Comparison of ENCODE assay signal across 1 cellular context in the genomic region with DNA sequence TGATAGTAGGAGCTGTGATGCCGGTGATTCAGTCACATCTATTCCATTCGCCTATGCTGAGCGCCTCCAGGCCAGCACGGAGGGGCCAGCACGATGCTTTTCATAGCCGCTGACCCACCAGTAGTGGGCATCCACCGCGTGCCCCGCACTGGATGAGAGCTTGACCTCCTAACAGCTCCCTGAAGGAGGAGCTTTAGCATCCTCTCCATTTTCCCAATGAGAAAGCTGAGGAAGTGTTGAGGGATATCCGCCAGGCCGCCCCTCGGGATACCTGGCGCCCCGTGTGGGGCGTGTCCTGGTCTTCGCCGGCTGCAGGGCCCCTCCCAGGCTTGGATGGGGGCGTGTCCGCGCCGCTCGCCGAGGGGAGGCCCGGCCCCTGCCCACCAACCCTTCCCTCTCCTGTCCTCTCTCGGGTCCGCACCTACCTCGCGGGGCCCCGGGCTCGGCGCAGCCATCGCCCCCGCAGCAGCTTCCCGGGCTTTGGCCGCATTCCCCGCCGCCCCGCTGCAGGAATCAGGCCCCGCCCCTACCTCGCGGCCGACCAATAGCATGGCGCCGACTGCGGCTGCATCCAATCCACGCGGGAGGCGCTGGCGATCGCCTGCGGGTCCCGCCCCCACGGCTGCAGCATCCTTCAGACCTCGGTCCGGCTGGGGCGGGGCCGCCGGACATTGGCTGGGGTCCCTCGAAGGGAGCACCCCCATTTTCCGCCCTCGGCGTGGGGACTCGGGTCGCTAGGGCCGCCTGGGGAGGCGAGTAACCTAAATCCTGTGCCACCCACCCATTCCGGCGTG.
A peak's percentile ranks its signal among the peaks of the same experiment; 100 is the strongest.
TF ChIP-seq lines count a peak whose summit lies in the region.

A gene with protein sequence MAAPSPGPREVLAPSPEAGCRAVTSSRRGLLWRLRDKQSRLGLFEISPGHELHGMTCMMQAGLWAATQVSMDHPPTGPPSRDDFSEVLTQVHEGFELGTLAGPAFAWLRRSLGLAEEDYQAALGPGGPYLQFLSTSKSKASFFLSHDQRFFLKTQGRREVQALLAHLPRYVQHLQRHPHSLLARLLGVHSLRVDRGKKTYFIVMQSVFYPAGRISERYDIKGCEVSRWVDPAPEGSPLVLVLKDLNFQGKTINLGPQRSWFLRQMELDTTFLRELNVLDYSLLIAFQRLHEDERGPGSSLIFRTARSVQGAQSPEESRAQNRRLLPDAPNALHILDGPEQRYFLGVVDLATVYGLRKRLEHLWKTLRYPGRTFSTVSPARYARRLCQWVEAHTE (minus strand): TSS at position 480 of the 794 bp plus-strand sequence. CDS start 25 bp downstream, at position 455.

TF ChIP-seq in K562, 482 proteins besides CTCF, POLR2A, EP300 and RAD21 (continued from another document and continues in another):
- TF ChIP-seq, protein P1, sequence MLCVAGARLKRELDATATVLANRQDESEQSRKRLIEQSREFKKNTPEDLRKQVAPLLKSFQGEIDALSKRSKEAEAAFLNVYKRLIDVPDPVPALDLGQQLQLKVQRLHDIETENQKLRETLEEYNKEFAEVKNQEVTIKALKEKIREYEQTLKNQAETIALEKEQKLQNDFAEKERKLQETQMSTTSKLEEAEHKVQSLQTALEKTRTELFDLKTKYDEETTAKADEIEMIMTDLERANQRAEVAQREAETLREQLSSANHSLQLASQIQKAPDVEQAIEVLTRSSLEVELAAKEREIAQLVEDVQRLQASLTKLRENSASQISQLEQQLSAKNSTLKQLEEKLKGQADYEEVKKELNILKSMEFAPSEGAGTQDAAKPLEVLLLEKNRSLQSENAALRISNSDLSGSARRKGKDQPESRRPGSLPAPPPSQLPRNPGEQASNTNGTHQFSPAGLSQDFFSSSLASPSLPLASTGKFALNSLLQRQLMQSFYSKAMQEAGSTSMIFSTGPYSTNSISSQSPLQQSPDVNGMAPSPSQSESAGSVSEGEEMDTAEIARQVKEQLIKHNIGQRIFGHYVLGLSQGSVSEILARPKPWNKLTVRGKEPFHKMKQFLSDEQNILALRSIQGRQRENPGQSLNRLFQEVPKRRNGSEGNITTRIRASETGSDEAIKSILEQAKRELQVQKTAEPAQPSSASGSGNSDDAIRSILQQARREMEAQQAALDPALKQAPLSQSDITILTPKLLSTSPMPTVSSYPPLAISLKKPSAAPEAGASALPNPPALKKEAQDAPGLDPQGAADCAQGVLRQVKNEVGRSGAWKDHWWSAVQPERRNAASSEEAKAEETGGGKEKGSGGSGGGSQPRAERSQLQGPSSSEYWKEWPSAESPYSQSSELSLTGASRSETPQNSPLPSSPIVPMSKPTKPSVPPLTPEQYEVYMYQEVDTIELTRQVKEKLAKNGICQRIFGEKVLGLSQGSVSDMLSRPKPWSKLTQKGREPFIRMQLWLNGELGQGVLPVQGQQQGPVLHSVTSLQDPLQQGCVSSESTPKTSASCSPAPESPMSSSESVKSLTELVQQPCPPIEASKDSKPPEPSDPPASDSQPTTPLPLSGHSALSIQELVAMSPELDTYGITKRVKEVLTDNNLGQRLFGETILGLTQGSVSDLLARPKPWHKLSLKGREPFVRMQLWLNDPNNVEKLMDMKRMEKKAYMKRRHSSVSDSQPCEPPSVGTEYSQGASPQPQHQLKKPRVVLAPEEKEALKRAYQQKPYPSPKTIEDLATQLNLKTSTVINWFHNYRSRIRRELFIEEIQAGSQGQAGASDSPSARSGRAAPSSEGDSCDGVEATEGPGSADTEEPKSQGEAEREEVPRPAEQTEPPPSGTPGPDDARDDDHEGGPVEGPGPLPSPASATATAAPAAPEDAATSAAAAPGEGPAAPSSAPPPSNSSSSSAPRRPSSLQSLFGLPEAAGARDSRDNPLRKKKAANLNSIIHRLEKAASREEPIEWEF (CRISPR knock-in tag; IDR thresholded peaks at IDR 0.05) = no peak
- no peak for TF ChIP-seq HIVEP1 (CRISPR knock-in tag; IDR thresholded peaks at IDR 0.05)
- no peak for TF ChIP-seq ZNF444 (CRISPR knock-in tag; IDR thresholded peaks at IDR 0.05)
- TF ChIP-seq, protein P2, sequence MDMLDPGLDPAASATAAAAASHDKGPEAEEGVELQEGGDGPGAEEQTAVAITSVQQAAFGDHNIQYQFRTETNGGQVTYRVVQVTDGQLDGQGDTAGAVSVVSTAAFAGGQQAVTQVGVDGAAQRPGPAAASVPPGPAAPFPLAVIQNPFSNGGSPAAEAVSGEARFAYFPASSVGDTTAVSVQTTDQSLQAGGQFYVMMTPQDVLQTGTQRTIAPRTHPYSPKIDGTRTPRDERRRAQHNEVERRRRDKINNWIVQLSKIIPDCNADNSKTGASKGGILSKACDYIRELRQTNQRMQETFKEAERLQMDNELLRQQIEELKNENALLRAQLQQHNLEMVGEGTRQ (CRISPR knock-in tag; IDR thresholded peaks at IDR 0.05) = no peak
- TF ChIP-seq, protein P3, sequence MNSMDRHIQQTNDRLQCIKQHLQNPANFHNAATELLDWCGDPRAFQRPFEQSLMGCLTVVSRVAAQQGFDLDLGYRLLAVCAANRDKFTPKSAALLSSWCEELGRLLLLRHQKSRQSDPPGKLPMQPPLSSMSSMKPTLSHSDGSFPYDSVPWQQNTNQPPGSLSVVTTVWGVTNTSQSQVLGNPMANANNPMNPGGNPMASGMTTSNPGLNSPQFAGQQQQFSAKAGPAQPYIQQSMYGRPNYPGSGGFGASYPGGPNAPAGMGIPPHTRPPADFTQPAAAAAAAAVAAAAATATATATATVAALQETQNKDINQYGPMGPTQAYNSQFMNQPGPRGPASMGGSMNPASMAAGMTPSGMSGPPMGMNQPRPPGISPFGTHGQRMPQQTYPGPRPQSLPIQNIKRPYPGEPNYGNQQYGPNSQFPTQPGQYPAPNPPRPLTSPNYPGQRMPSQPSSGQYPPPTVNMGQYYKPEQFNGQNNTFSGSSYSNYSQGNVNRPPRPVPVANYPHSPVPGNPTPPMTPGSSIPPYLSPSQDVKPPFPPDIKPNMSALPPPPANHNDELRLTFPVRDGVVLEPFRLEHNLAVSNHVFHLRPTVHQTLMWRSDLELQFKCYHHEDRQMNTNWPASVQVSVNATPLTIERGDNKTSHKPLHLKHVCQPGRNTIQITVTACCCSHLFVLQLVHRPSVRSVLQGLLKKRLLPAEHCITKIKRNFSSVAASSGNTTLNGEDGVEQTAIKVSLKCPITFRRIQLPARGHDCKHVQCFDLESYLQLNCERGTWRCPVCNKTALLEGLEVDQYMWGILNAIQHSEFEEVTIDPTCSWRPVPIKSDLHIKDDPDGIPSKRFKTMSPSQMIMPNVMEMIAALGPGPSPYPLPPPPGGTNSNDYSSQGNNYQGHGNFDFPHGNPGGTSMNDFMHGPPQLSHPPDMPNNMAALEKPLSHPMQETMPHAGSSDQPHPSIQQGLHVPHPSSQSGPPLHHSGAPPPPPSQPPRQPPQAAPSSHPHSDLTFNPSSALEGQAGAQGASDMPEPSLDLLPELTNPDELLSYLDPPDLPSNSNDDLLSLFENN (IDR thresholded peaks at IDR 0.05; ENCODE audit: low read depth in 2 of 2, low read length in 2 of 2) = no peak
- TF ChIP-seq, protein P4, sequence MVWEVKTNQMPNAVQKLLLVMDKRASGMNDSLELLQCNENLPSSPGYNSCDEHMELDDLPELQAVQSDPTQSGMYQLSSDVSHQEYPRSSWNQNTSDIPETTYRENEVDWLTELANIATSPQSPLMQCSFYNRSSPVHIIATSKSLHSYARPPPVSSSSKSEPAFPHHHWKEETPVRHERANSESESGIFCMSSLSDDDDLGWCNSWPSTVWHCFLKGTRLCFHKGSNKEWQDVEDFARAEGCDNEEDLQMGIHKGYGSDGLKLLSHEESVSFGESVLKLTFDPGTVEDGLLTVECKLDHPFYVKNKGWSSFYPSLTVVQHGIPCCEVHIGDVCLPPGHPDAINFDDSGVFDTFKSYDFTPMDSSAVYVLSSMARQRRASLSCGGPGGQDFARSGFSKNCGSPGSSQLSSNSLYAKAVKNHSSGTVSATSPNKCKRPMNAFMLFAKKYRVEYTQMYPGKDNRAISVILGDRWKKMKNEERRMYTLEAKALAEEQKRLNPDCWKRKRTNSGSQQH (CRISPR knock-in tag; IDR thresholded peaks at IDR 0.05) = no peak
- no peak for TF ChIP-seq NR2F6 (CRISPR knock-in tag; IDR thresholded peaks at IDR 0.05)
- no peak for TF ChIP-seq ZNF133 (CRISPR knock-in tag; IDR thresholded peaks at IDR 0.05)
- TF ChIP-seq SIRT6 (IDR thresholded peaks at IDR 0.05; ENCODE audit: low read depth, low read length) = no peak
- no peak for TF ChIP-seq ZNF717 (CRISPR knock-in tag; IDR thresholded peaks at IDR 0.05)
- TF ChIP-seq ELF1 (tag; IDR thresholded peaks at IDR 0.05) = no peak
- TF ChIP-seq, protein P5, sequence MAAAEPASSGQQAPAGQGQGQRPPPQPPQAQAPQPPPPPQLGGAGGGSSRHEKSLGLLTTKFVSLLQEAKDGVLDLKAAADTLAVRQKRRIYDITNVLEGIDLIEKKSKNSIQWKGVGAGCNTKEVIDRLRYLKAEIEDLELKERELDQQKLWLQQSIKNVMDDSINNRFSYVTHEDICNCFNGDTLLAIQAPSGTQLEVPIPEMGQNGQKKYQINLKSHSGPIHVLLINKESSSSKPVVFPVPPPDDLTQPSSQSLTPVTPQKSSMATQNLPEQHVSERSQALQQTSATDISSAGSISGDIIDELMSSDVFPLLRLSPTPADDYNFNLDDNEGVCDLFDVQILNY (CRISPR knock-in tag; IDR thresholded peaks at IDR 0.05) = no peak
- TF ChIP-seq ZNF384 (IDR thresholded peaks at IDR 0.05; ENCODE audit: low read depth, low read length) = no peak
- TF ChIP-seq, protein P6, sequence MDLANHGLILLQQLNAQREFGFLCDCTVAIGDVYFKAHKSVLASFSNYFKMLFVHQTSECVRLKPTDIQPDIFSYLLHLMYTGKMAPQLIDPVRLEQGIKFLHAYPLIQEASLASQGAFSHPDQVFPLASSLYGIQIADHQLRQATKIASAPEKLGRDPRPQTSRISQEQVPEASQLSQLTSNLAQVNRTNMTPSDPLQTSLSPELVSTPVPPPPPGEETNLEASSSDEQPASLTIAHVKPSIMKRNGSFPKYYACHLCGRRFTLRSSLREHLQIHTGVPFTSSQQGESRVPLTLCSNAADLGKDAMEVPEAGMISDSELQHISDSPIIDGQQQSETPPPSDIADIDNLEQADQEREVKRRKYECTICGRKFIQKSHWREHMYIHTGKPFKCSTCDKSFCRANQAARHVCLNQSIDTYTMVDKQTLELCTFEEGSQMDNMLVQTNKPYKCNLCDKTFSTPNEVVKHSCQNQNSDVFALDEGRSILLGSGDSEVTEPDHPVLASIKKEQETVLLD (IDR thresholded peaks at IDR 0.05) = no peak
- no peak for TF ChIP-seq POU5F1 (IDR thresholded peaks at IDR 0.05; ENCODE audit: borderline replicate concordance, low read depth, low read length, partially characterized antibody)
- TF ChIP-seq ZNF212 (CRISPR knock-in tag; IDR thresholded peaks at IDR 0.05) = no peak
- TF ChIP-seq KLF13 (tag; IDR thresholded peaks at IDR 0.05; ENCODE audit: borderline replicate concordance, low read depth) = peak; percentile 73; the same call in 1 of the 2 replicates
- TF ChIP-seq, protein P7, sequence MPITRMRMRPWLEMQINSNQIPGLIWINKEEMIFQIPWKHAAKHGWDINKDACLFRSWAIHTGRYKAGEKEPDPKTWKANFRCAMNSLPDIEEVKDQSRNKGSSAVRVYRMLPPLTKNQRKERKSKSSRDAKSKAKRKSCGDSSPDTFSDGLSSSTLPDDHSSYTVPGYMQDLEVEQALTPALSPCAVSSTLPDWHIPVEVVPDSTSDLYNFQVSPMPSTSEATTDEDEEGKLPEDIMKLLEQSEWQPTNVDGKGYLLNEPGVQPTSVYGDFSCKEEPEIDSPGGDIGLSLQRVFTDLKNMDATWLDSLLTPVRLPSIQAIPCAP (CRISPR knock-in tag; IDR thresholded peaks at IDR 0.05; ENCODE audit: borderline replicate concordance) = 0 out of 2 replicates have a peak, but pooled peaks have one; percentile 68
- no peak for TF ChIP-seq SNIP1 (IDR thresholded peaks at IDR 0.05; ENCODE audit: low read depth)
- no peak for TF ChIP-seq ZNF589 (CRISPR knock-in tag; IDR thresholded peaks at IDR 0.05; ENCODE audit: low read depth)
- no peak for TF ChIP-seq KLF6 (CRISPR knock-in tag; IDR thresholded peaks at IDR 0.05; ENCODE audit: borderline replicate concordance)
- TF ChIP-seq, protein P8, sequence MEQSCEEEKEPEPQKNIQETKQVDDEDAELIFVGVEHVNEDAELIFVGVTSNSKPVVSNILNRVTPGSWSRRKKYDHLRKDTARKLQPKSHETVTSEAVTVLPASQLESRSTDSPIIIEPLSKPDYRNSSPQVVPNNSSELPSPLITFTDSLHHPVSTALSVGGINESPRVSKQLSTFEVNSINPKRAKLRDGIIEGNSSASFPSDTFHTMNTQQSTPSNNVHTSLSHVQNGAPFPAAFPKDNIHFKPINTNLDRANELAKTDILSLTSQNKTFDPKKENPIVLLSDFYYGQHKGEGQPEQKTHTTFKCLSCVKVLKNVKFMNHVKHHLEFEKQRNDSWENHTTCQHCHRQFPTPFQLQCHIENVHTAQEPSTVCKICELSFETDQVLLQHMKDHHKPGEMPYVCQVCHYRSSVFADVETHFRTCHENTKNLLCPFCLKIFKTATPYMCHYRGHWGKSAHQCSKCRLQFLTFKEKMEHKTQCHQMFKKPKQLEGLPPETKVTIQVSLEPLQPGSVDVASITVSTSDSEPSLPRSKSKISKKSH (CRISPR knock-in tag; IDR thresholded peaks at IDR 0.05) = no peak
- TF ChIP-seq ZFP30 (CRISPR knock-in tag; IDR thresholded peaks at IDR 0.05; ENCODE audit: borderline replicate concordance) = no peak
- TF ChIP-seq SMAD3 (CRISPR knock-in tag; conservative IDR thresholded peaks at IDR 0.05) = no peak
- no peak for TF ChIP-seq FOXP1 (CRISPR knock-in tag; IDR thresholded peaks at IDR 0.05)
- TF ChIP-seq, protein P9, sequence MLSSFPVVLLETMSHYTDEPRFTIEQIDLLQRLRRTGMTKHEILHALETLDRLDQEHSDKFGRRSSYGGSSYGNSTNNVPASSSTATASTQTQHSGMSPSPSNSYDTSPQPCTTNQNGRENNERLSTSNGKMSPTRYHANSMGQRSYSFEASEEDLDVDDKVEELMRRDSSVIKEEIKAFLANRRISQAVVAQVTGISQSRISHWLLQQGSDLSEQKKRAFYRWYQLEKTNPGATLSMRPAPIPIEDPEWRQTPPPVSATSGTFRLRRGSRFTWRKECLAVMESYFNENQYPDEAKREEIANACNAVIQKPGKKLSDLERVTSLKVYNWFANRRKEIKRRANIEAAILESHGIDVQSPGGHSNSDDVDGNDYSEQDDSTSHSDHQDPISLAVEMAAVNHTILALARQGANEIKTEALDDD (IDR thresholded peaks at IDR 0.05) = no peak
- TF ChIP-seq, protein P10, sequence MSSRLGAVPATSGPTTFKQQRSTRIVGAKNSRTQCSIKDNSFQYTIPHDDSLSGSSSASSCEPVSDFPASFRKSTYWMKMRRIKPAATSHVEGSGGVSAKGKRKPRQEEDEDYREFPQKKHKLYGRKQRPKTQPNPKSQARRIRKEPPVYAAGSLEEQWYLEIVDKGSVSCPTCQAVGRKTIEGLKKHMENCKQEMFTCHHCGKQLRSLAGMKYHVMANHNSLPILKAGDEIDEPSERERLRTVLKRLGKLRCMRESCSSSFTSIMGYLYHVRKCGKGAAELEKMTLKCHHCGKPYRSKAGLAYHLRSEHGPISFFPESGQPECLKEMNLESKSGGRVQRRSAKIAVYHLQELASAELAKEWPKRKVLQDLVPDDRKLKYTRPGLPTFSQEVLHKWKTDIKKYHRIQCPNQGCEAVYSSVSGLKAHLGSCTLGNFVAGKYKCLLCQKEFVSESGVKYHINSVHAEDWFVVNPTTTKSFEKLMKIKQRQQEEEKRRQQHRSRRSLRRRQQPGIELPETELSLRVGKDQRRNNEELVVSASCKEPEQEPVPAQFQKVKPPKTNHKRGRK (tag; IDR thresholded peaks at IDR 0.05) = no peak
- TF ChIP-seq, protein P11, sequence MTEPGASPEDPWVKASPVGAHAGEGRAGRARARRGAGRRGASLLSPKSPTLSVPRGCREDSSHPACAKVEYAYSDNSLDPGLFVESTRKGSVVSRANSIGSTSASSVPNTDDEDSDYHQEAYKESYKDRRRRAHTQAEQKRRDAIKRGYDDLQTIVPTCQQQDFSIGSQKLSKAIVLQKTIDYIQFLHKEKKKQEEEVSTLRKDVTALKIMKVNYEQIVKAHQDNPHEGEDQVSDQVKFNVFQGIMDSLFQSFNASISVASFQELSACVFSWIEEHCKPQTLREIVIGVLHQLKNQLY (CRISPR knock-in tag; conservative IDR thresholded peaks at IDR 0.05) = no peak
- TF ChIP-seq POLR3G (IDR thresholded peaks at IDR 0.05; ENCODE audit: extremely low read depth, insufficient read length, insufficient replicate concordance) = no peak
- no peak for TF ChIP-seq BRD4 (IDR thresholded peaks at IDR 0.05)
- 0 out of 2 replicates have a peak, but pooled peaks have one; percentile 17 for TF ChIP-seq ERF (CRISPR knock-in tag; IDR thresholded peaks at IDR 0.05)
- TF ChIP-seq ZNF780A (CRISPR knock-in tag; IDR thresholded peaks at IDR 0.05) = no peak
